ENCODE assay signal across 19 cellular contexts in the genomic region with DNA sequence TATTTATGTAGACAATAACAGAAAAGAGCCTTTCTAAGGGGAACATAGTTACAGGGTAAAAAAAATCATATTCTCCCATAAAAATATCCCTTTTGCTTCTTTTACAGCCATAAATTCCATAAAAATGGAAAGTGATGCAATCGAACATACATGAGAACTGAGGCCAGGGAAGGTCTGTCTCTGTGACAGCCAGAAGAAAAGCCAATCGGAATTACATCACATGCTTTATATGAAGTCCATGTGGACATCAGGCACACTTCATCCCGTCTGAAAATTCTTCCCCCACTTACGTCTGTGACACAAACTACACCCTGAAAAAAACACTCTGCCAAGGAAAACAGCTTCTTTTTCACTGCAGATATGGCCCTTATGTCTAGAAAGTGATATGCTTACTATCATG.
DNase-seq lines count a peak whose midpoint lies in the region; ATAC-seq, FAIRE-seq and TF ChIP-seq lines count a peak whose summit lies in the region.
"Had no signal": no experiment of that assay in that cellular context is flagged by ENCODE, and none has a peak within 500 bp of the region (broad histone marks: within the 10 kb centered on the region; RNA-seq: fewer than 3 reads in every experiment).

No MANE protein-coding gene starts in this region.

- no peak overlapping the region for H3K14ac ChIP-seq in trophoblast cell (ENCODE audit: low read length)

- H3K4me3 ChIP-seq in Karpas-422 (ENCODE audit: low read length) (no peak overlapping the region), fibroblast of pulmonary artery (replicated peaks; ENCODE audit: low read depth, low read length) (no peak overlapping the region), right cardiac atrium (ENCODE audit: low read length) (no peak overlapping the region), trophoblast cell (ENCODE audit: low read depth, low read length) (no peak overlapping the region)

- intact Hi-C loops in right cardiac atrium (cut with DNase I), result no loop called here

- H3K4ac ChIP-seq in trophoblast cell (ENCODE audit: low read depth, low read length), result no peak overlapping the region

- H3K79me1 ChIP-seq in trophoblast cell (ENCODE audit: low read length), result no peaks in the 10 kb centered on the region

- H2AK5ac ChIP-seq in trophoblast cell (ENCODE audit: low read length), result no peak overlapping the region

- no peak overlapping the region for H3K9ac ChIP-seq in Karpas-422 (ENCODE audit: low read length)
- no peak overlapping the region for H3K9ac ChIP-seq in trophoblast cell (ENCODE audit: low read length)

- H3K79me2 ChIP-seq in Karpas-422 (ENCODE audit: low read length), result no peaks in the 10 kb centered on the region
- H3K79me2 ChIP-seq in trophoblast cell (ENCODE audit: control insufficient read depth, insufficient read depth, low read length, poor library complexity), result no peaks in the 10 kb centered on the region

- H4K91ac ChIP-seq in trophoblast cell (ENCODE audit: low read depth, low read length), result no peak overlapping the region

- no peak for FAIRE-seq in urothelium cell line (lab: Jason Lieb, UNC)
- FAIRE-seq: A204.1, GM12891, GM18507, HTR-8/SVneo had no signal

- H3K36me3 ChIP-seq in Karpas-422 (ENCODE audit: insufficient read depth, low read length) (no peaks in the 10 kb centered on the region), trophoblast cell (ENCODE audit: control insufficient read depth in 1 of 2, insufficient read depth in 2 of 2, low read length in 2 of 2) (no peaks in the 10 kb centered on the region)

- H2BK12ac ChIP-seq in trophoblast cell (ENCODE audit: low read length), result no peak overlapping the region

- H3K4me2 ChIP-seq in Karpas-422 (ENCODE audit: low read depth, low read length, poor library complexity, severe bottlenecking), result no peak overlapping the region
- H3K4me2 ChIP-seq in trophoblast cell (ENCODE audit: low read length), result no peak overlapping the region

- 42% methylated on average over 4 of the region's 4 CpGs for WGBS in right cardiac atrium
- no CpG with 5 or more reads among the region's 4 CpGs for WGBS in trophoblast cell (ENCODE audit: extremely low coverage, insufficient coverage, insufficient read length)

- no peak overlapping the region for H4K8ac ChIP-seq in trophoblast cell (ENCODE audit: low read depth, low read length)

- H3K9me3 ChIP-seq in Karpas-422 (ENCODE audit: low read length) (no peaks in the 10 kb centered on the region), right cardiac atrium (ENCODE audit: control insufficient read depth, low read length) (no peaks in the 10 kb centered on the region), trophoblast cell (ENCODE audit: insufficient read depth, low read depth, low read length) (no peaks in the 10 kb centered on the region)

- H4K12ac ChIP-seq in trophoblast cell (ENCODE audit: low read depth, low read length), result no peak overlapping the region

- H3K9me2 ChIP-seq in Karpas-422 (replicated peaks; ENCODE audit: insufficient read depth, low read length), result no peaks in the 10 kb centered on the region

- ATAC-seq in right cardiac atrium, result peak; percentile 66 to 78
- ATAC-seq: PC-3 had no signal

- no peak overlapping the region for H3K23ac ChIP-seq in trophoblast cell (ENCODE audit: low read length)

- no peak overlapping the region for H3K27ac ChIP-seq in Karpas-422 (ENCODE audit: low read length)
- H3K27ac ChIP-seq in right cardiac atrium (ENCODE audit: low read length), result no peak overlapping the region
- H3K27ac ChIP-seq in trophoblast cell (ENCODE audit: low read depth, low read length), result no peak overlapping the region
- H3K27ac ChIP-seq: HL-60 had no signal

- no peaks in the 10 kb centered on the region for H3K27me3 ChIP-seq in Karpas-422 (ENCODE audit: low read length)
- H3K27me3 ChIP-seq in right cardiac atrium (ENCODE audit: control insufficient read depth, insufficient read depth), result no peaks in the 10 kb centered on the region
- no peaks in the 10 kb centered on the region for H3K27me3 ChIP-seq in trophoblast cell (ENCODE audit: insufficient read depth, low read length)

- H2AFZ ChIP-seq in Karpas-422 (ENCODE audit: low read length), result no peak overlapping the region
- H2AFZ ChIP-seq in trophoblast cell (ENCODE audit: insufficient read depth, low read length, poor library complexity), result no peak overlapping the region

- H3K18ac ChIP-seq in trophoblast cell (ENCODE audit: low read length), result no peak overlapping the region

- no peak overlapping the region for H2BK5ac ChIP-seq in trophoblast cell (ENCODE audit: low read depth, low read length, poor library complexity)

- H4K20me1 ChIP-seq in Karpas-422 (ENCODE audit: insufficient read depth, low read depth, low read length), result no peaks in the 10 kb centered on the region

- no peaks in the 10 kb centered on the region for H3K4me1 ChIP-seq in Karpas-422 (ENCODE audit: low read length)
- H3K4me1 ChIP-seq in right cardiac atrium (ENCODE audit: control insufficient read depth, insufficient read depth, low read length), result no peaks in the 10 kb centered on the region
- H3K4me1 ChIP-seq in trophoblast cell (ENCODE audit: control insufficient read depth in 1 of 2, insufficient read depth in 2 of 2, low read length in 2 of 2), result no peaks in the 10 kb centered on the region

- TF ChIP-seq CTCF in fibroblast of pulmonary artery (IDR thresholded peaks at IDR 0.05; ENCODE audit: low read length, missing control alignments), result no peak

- DNase-seq in AG08395 (ENCODE audit: low spot score), result peak; percentile 12
- peak; percentile 14 for DNase-seq in Karpas-422
- DNase-seq in fibroblast of pulmonary artery (ENCODE audit: low read depth), result peak; percentile 69
- no peak for DNase-seq in right cardiac atrium
- DNase-seq in trophoblast cell, result no peak
- no peak for DNase-seq in hippocampal formation (lab: John Stamatoyannopoulos, UW)
- DNase-seq in urothelium cell line (ENCODE audit: low spot score), result no peak
- DNase-seq: DMS 273 treated with DMSO at 0.1 percent for 48 hours, GDM1, HCEC 1CT, NCI-H1436, NCI-H2029 treated with DMSO at 0.1 percent for 48 hours, NCI-H748 treated with DMSO at 0.1 percent for 48 hours, PC-3 had no signal

- no peak overlapping the region for H2BK120ac ChIP-seq in trophoblast cell (ENCODE audit: insufficient read depth, low read length, poor library complexity)

Comparison
In these comparisons a context has a peak if more than half of its experiments do, and no peak if none do; other contexts are left out.
1. DNase-seq: peak in AG08395 (single experiment), Karpas-422 (single experiment) and fibroblast of pulmonary artery (single experiment); none in right cardiac atrium (0 of 3), trophoblast cell (0 of 2), hippocampal formation (0 of 2) and urothelium cell line (single experiment).